25 cellular contexts compared by ENCODE assay signal in genomic region chr9:21551401-21551800, GRCh38.
DNase-seq lines count a peak whose midpoint lies in the region; ATAC-seq and TF ChIP-seq lines count a peak whose summit lies in the region.
"Had no signal": no experiment of that assay in that cellular context is flagged by ENCODE, and none has a peak within 500 bp of the region (broad histone marks: within the 10 kb centered on the region; RNA-seq: fewer than 3 reads in every experiment).

No MANE protein-coding gene starts in this region.

- peaks cover 98% of the 10 kb centered on the region for H3K79me2 ChIP-seq in fibroblast of lung (ENCODE audit: control insufficient read depth, insufficient read depth, low read length)

- H3K9me3 Mint-ChIP-seq in MCF 10A (ENCODE audit: unreplicated experiment), result no peaks in the 10 kb centered on the region
- no peaks in the 10 kb centered on the region for H3K9me3 Mint-ChIP-seq in natural killer cell
- H3K9me3 Mint-ChIP-seq: activated CD4-positive, alpha-beta memory T cell treated with anti-CD3 and anti-CD28 coated beads for 36 hours; activated naive CD8-positive, alpha-beta T cell treated with anti-CD3 and anti-CD28 coated beads, Interleukin-2, amount 50 U/mL, for 24 hours; brain; H9; nephron had no signal

- H3K36me3 Mint-ChIP-seq in MCF 10A (ENCODE audit: insufficient read depth, unreplicated experiment) (no peaks in the 10 kb centered on the region), T-helper 17 cell (ENCODE audit: low read depth) (no peaks in the 10 kb centered on the region), natural killer cell (no peaks in the 10 kb centered on the region)
- H3K36me3 Mint-ChIP-seq: activated CD4-positive, alpha-beta memory T cell treated with anti-CD3 and anti-CD28 coated beads for 36 hours; brain had no signal

- H3K9ac ChIP-seq in fibroblast of lung (ENCODE audit: insufficient read depth, low read length), result no peak overlapping the region

- intact Hi-C loops in MCF 10A (cut with micrococcal nuclease) (loop anchor here (10.0 kb wide), 1 partner anchor 283 kb away; no protein-coding TSS in a partner anchor), breast epithelium (cut with DNase I; ENCODE audit: low total_unique reads) (no loop called here), natural killer cell (cut with micrococcal nuclease) (no loop called here)

- POLR2A ChIA-PET in MCF 10A (lab: Yijun Ruan, JAX), result interaction anchor here (0.6 to 1.3 kb wide), 3 partner anchors 11 to 282 kb away, joined by 3 to 8 read pairs (median 5); no protein-coding TSS in a partner anchor

- ATAC-seq in T-helper 17 cell, result no peak
- no peak for ATAC-seq in natural killer cell
- ATAC-seq: activated naive CD8-positive, alpha-beta T cell treated with anti-CD3 and anti-CD28 coated beads, Interleukin-2, amount 50 U/mL, for 24 hours had no signal

- no peak overlapping the region for H3K4me3 ChIP-seq in breast epithelium
- H3K4me3 ChIP-seq in fibroblast of lung (replicated peaks in 1 of 4; ENCODE audit: control extremely low read depth in 1 of 4, insufficient read depth in 1 of 4, low read depth in 3 of 4, low read length in 4 of 4), result peak overlapping the region in 1 of 4 experiments; percentile 4
- H3K4me3 ChIP-seq: esophagus muscularis mucosa, ovary had no signal

- no peaks in the 10 kb centered on the region for H3K36me3 ChIP-seq in breast epithelium
- H3K36me3 ChIP-seq in fibroblast of lung (ENCODE audit: control insufficient read depth, insufficient read depth, low read length), result no peaks in the 10 kb centered on the region
- H3K36me3 ChIP-seq: esophagus muscularis mucosa, ovary had no signal

- H3K27ac ChIP-seq in breast epithelium (no peak overlapping the region), fibroblast of lung (ENCODE audit: insufficient read depth, low read length) (peak overlapping the region; percentile 86)
- H3K27ac ChIP-seq: esophagus muscularis mucosa, ovary had no signal

- TF ChIP-seq CTCF in MCF 10A (IDR thresholded peaks at IDR 0.05; ENCODE audit: unreplicated experiment) (no peak), breast epithelium (IDR thresholded peaks at IDR 0.05) (no peak), fibroblast of lung (conservative IDR thresholded peaks at IDR 0.05 in 1 of 2, IDR thresholded peaks at IDR 0.05 in 1 of 2; ENCODE audit: low read depth in 1 of 2, low read length in 2 of 2) (no peak), natural killer cell (IDR thresholded peaks at IDR 0.05) (no peak)

- peaks cover 26% of the 10 kb centered on the region for H3K4me1 Mint-ChIP-seq in MCF 10A (ENCODE audit: insufficient read depth, unreplicated experiment)
- no peaks in the 10 kb centered on the region for H3K4me1 Mint-ChIP-seq in T-helper 17 cell
- H3K4me1 Mint-ChIP-seq in natural killer cell, result no peaks in the 10 kb centered on the region
- H3K4me1 Mint-ChIP-seq: B cell, brain had no signal

- H3K4me3 Mint-ChIP-seq in MCF 10A (ENCODE audit: unreplicated experiment) (no peak overlapping the region), T-helper 17 cell (peak overlapping the region; percentile 41), natural killer cell (no peak overlapping the region)
- H3K4me3 Mint-ChIP-seq: activated CD4-positive, alpha-beta memory T cell treated with anti-CD3 and anti-CD28 coated beads for 36 hours; activated naive CD8-positive, alpha-beta T cell treated with anti-CD3 and anti-CD28 coated beads, Interleukin-2, amount 50 U/mL, for 24 hours; B cell; brain; H9; nephron had no signal

- TF ChIP-seq POLR2A in breast epithelium (IDR thresholded peaks at IDR 0.05), result no peak

- H3K9me3 ChIP-seq in breast epithelium (no peaks in the 10 kb centered on the region), T-helper 17 cell (ENCODE audit: control insufficient read depth, low read length, poor library complexity, severe bottlenecking) (no peaks in the 10 kb centered on the region), fibroblast of lung (ENCODE audit: control insufficient read depth, insufficient read depth, low read depth, low read length) (no peaks in the 10 kb centered on the region)
- H3K9me3 ChIP-seq: esophagus muscularis mucosa, ovary had no signal

- peaks cover 0 to 13% of the 10 kb centered on the region in 2 donors for H3K27me3 ChIP-seq in breast epithelium
- H3K27me3 ChIP-seq in fibroblast of lung (ENCODE audit: control insufficient read depth, insufficient read depth, low read length), result no peaks in the 10 kb centered on the region
- H3K27me3 ChIP-seq: ovary had no signal

- no peak for DNase-seq in MCF 10A (ENCODE audit: unreplicated experiment)
- DNase-seq in breast epithelium (ENCODE audit: low spot score in 2 of 2), result no peak
- no peak for DNase-seq in T-helper 17 cell
- DNase-seq in fibroblast of lung (ENCODE audit: low read depth in 2 of 2), result peak; percentile 31 to 49
- DNase-seq in natural killer cell, result no peak
- DNase-seq in NCI-H748 (lab: John Stamatoyannopoulos, UW; ENCODE audit: unreplicated experiment), result no peak
- no peak for DNase-seq in NCI-H82 treated with DMSO at 0.1 percent for 48 hours (lab: John Stamatoyannopoulos, UW; ENCODE audit: unreplicated experiment)
- DNase-seq in NCI-H2227 (lab: John Stamatoyannopoulos, UW; ENCODE audit: unreplicated experiment), result no peak
- DNase-seq: activated CD4-positive, alpha-beta memory T cell treated with anti-CD3 and anti-CD28 coated beads for 36 hours; activated CD4-positive, CD25-positive, alpha-beta regulatory T cell; activated effector memory CD4-positive, alpha-beta T cell treated with anti-CD3 and anti-CD28 coated beads, Interleukin-2, amount 50 U/mL, for 16 hours; activated naive CD8-positive, alpha-beta T cell treated with anti-CD3 and anti-CD28 coated beads, Interleukin-2, amount 50 U/mL, for 24 hours; DMS79 treated with DMSO at 0.1 percent for 48 hours; effector CD8-positive, alpha-beta T cell; H9; islet precursor cell; NCI-H1092 treated with DMSO at 0.1 percent for 48 hours; NCI-H187 treated with DMSO at 0.1 percent for 48 hours; NCI-H748 treated with DMSO at 0.1 percent for 48 hours; ovary; SHP77 had no signal

- H3K27me3 Mint-ChIP-seq in MCF 10A (ENCODE audit: insufficient read depth, unreplicated experiment), result no peaks in the 10 kb centered on the region
- H3K27me3 Mint-ChIP-seq in T-helper 17 cell, result peaks cover 40% of the 10 kb centered on the region
- H3K27me3 Mint-ChIP-seq in natural killer cell (ENCODE audit: low read depth in 2 of 2), result peaks cover 35 to 72% of the 10 kb centered on the region in 2 donors

- H2AFZ ChIP-seq in fibroblast of lung (ENCODE audit: low read length), result no peak overlapping the region

- H3K4me1 ChIP-seq in breast epithelium (peaks cover 0 to 4% of the 10 kb centered on the region in 2 donors), fibroblast of lung (ENCODE audit: control insufficient read depth, extremely low read depth, insufficient read depth, low read length) (peaks cover 11% of the 10 kb centered on the region)

- no peaks in the 10 kb centered on the region for H4K20me1 ChIP-seq in fibroblast of lung (ENCODE audit: control insufficient read depth, extremely low read depth, insufficient read depth, low read length)

- CTCF ChIA-PET in MCF 10A (lab: Yijun Ruan, JAX), result no interaction called here

- H3K27ac Mint-ChIP-seq in MCF 10A (ENCODE audit: low read depth, unreplicated experiment) (peak overlapping the region; percentile 75), T-helper 17 cell (no peak overlapping the region), natural killer cell (no peak overlapping the region)
- H3K27ac Mint-ChIP-seq: activated CD4-positive, alpha-beta memory T cell treated with anti-CD3 and anti-CD28 coated beads for 36 hours; activated naive CD8-positive, alpha-beta T cell treated with anti-CD3 and anti-CD28 coated beads, Interleukin-2, amount 50 U/mL, for 24 hours; B cell; brain; nephron had no signal

- peak overlapping the region; percentile 75 for H3K4me2 ChIP-seq in fibroblast of lung (ENCODE audit: extremely low read depth, insufficient read depth, low read length)

- BruUV-seq in MCF 10A (replicated peaks; lab: Mats Ljungman, UMichigan), result no TSS peak

Comparison
In these comparisons a context has a peak if more than half of its experiments do, and no peak if none do; other contexts are left out.
1. DNase-seq: peak in fibroblast of lung (2 of 2); none in MCF 10A (single experiment), breast epithelium (0 of 2), T-helper 17 cell (0 of 3), natural killer cell (single experiment), NCI-H748 (single experiment), NCI-H82 treated with DMSO at 0.1 percent for 48 hours (single experiment) and NCI-H2227 (single experiment).